Comparison of ENCODE assay signal across 9 cellular contexts in the genomic region with DNA sequence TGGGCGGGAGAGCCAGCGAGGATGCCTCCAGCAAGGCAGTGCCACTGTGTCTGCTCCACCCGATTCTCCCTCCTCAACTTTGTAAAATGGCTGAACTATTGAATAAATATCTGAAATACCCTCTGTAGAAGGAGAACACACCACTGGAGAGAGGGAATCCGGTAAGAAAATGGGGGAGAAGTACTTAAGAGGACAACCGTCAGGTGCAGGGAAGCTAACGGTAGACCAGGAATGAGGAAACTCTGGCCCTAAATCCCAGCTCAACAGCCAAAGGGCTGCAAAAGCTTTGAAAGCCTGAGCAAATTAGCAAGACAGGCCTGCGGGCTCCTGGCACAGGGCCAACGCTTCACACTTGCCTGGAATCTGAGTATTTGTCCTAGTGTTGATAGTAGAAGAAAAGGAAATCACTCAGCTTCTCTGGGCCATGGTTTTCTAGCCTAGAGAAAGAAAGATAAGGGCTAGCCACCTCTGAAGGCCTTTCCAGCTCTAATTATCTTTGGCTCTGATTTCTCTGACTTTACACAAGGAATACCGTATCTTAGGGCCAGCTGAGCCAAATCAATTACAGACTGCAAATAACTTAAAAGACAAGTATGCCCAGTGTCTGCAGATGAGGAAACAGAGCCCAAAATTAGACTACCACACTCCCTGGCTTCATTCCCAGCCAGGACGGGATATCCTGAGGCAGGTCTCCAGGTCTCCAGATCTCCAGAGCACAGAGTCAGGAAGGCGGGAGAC.
DNase-seq lines count a peak whose midpoint lies in the region; ATAC-seq, FAIRE-seq and TF ChIP-seq lines count a peak whose summit lies in the region.
"Had no signal": no experiment of that assay in that cellular context is flagged by ENCODE, and none has a peak within 500 bp of the region (broad histone marks: within the 10 kb centered on the region; RNA-seq: fewer than 3 reads in every experiment).

No MANE protein-coding gene starts in this region.

- H3K9me3 ChIP-seq in endothelial cell of umbilical vein (replicated peaks; ENCODE audit: control insufficient read depth, insufficient read depth, low read length), result no peaks in the 10 kb centered on the region
- H3K9me3 ChIP-seq in muscle layer of colon (ENCODE audit: low read length), result no peaks in the 10 kb centered on the region

- ATAC-seq in GM23338 (peak; percentile 80), HG03135 (IDR thresholded peaks at IDR 0.05; ENCODE audit: unreplicated experiment) (no peak)

- intact Hi-C loops in endothelial cell of umbilical vein (cut with micrococcal nuclease), result loop anchor here (1.0 to 2.0 kb wide), 3 partner anchors 23 to 60 kb away; no protein-coding TSS in a partner anchor

- H4K20me1 ChIP-seq in GM23338 (replicated peaks; ENCODE audit: insufficient read depth) (peaks cover 58% of the 10 kb centered on the region), endothelial cell of umbilical vein (replicated peaks; ENCODE audit: control insufficient read depth, extremely low read depth, insufficient read depth, low read length) (no peaks in the 10 kb centered on the region)

- POLR2A ChIA-PET in endothelial cell of umbilical vein (lab: Charles Lee), result interaction anchor here (0.7 to 1.6 kb wide), 3 partner anchors 16 to 31 kb away, joined by 3 to 5 read pairs (median 4); no protein-coding TSS in a partner anchor

- H3K27me3 Mint-ChIP-seq in GM23338 (ENCODE audit: insufficient read depth, low read depth, poor library complexity), result no peaks in the 10 kb centered on the region
- H3K27me3 Mint-ChIP-seq: central memory CD8-positive, alpha-beta T cell had no signal

- no peak overlapping the region for H3K4me3 Mint-ChIP-seq in GM23338
- H3K4me3 Mint-ChIP-seq: central memory CD8-positive, alpha-beta T cell had no signal

- H3K79me2 ChIP-seq in GM23338 (replicated peaks; ENCODE audit: insufficient read depth), result peaks cover 100% of the 10 kb centered on the region
- peaks cover 81% of the 10 kb centered on the region for H3K79me2 ChIP-seq in endothelial cell of umbilical vein (ENCODE audit: control insufficient read depth, insufficient read depth, low read length)

- H3K4me3 ChIP-seq in GM23338, result no peak overlapping the region
- H3K4me3 ChIP-seq in endothelial cell of umbilical vein (replicated peaks in 1 of 3; ENCODE audit: insufficient read depth in 1 of 3, low read depth in 1 of 3, low read length in 3 of 3), result peak overlapping the region in 1 of 3 experiments; percentile 48
- H3K4me3 ChIP-seq in muscle layer of colon (ENCODE audit: low read depth in 1 of 2, low read length in 2 of 2), result no peak overlapping the region

- H3K4me1 Mint-ChIP-seq in GM23338, result peaks cover 68% of the 10 kb centered on the region

- CTCF ChIA-PET in endothelial cell of umbilical vein (lab: Charles Lee), result interaction anchor here (0.7 to 4.0 kb wide), 12 partner anchors 11 to 146 kb away, joined by 3 to 26 read pairs (median 4); no protein-coding TSS in a partner anchor

- H3F3A ChIP-seq in GM23338 (replicated peaks; ENCODE audit: low read depth), result no peaks in the 10 kb centered on the region

- DNase-seq in GM23338 (ENCODE audit: low spot score), result peak; percentile 67
- peak; percentile 21 for DNase-seq in NCI-H526 treated with DMSO at 0.1 percent for 48 hours (lab: John Stamatoyannopoulos, UW)
- peak; percentile 97 for DNase-seq in endothelial cell of umbilical vein (ENCODE audit: low read depth, low spot score)
- DNase-seq in activated gamma-delta T cell treated with Interleukin-2 at 50 U/mL for 16 hours, result no peak
- DNase-seq in OCI-M2 (lab: John Stamatoyannopoulos, UW; ENCODE audit: unreplicated experiment), result no peak
- DNase-seq in stimulated activated CD8-positive, alpha-beta memory T cell treated with anti-CD3 and anti-CD28 coated beads, Interleukin-4, amount 100 ng/mL, for 48 hours, result no peak

- H3K9me3 Mint-ChIP-seq in GM23338, result no peaks in the 10 kb centered on the region
- H3K9me3 Mint-ChIP-seq: central memory CD8-positive, alpha-beta T cell had no signal

- dilution Hi-C loops in endothelial cell of umbilical vein (cut with MboI; ENCODE audit: extremely low pct_ligation_motif_present, low sequenced_read_pairs), result loop anchor here (10.0 kb wide), 1 partner anchor 78 kb away; no protein-coding TSS in a partner anchor

- H3K9me2 ChIP-seq in GM23338 (ENCODE audit: insufficient read depth), result no peaks in the 10 kb centered on the region

- FAIRE-seq in endothelial cell of umbilical vein (lab: Jason Lieb, UNC), result peak; percentile 95

- no peaks in the 10 kb centered on the region for H3K27me3 ChIP-seq in GM23338 (ENCODE audit: insufficient read depth)
- no peaks in the 10 kb centered on the region for H3K27me3 ChIP-seq in endothelial cell of umbilical vein (ENCODE audit: control insufficient read depth in 2 of 2, insufficient read depth in 2 of 2, low read length in 2 of 2)
- no peaks in the 10 kb centered on the region for H3K27me3 ChIP-seq in muscle layer of colon (ENCODE audit: control insufficient read depth in 1 of 2, insufficient read depth in 2 of 2, low read length in 2 of 2)

- H2AFZ ChIP-seq in GM23338 (no peak overlapping the region), endothelial cell of umbilical vein (ENCODE audit: low read depth, low read length) (no peak overlapping the region)

- no peaks in the 10 kb centered on the region for H3K9me1 ChIP-seq in endothelial cell of umbilical vein (replicated peaks; ENCODE audit: control insufficient read depth, extremely low read depth, insufficient read depth, low read length)

- H3K9ac ChIP-seq in endothelial cell of umbilical vein (replicated peaks; ENCODE audit: extremely low read depth, insufficient read depth, low read length) (peak overlapping the region; percentile 52), muscle layer of colon (ENCODE audit: low read length) (no peak overlapping the region)

- H3K4me2 ChIP-seq in GM23338 (peak overlapping the region; percentile 23; the same call in 1 of the 2 replicates), endothelial cell of umbilical vein (ENCODE audit: insufficient read depth, low read length) (peak overlapping the region; percentile 67)

- H3K4me1 ChIP-seq in GM23338 (ENCODE audit: insufficient read depth) (peaks cover 43% of the 10 kb centered on the region), endothelial cell of umbilical vein (ENCODE audit: control insufficient read depth, extremely low read depth, insufficient read depth, low read length) (peaks cover 78% of the 10 kb centered on the region), muscle layer of colon (ENCODE audit: insufficient read depth, low read length) (peaks cover 80% of the 10 kb centered on the region)

- H3K36me3 ChIP-seq in GM23338 (ENCODE audit: insufficient read depth) (no peaks in the 10 kb centered on the region; the same call in 1 of the 2 replicates), endothelial cell of umbilical vein (ENCODE audit: control insufficient read depth in 2 of 2, extremely low read depth in 1 of 2, insufficient read depth in 2 of 2, low read length in 2 of 2) (peaks cover 0 to 2% of the 10 kb centered on the region in 2 experiments), muscle layer of colon (ENCODE audit: insufficient read depth, low read length) (no peaks in the 10 kb centered on the region)

- H3K27ac Mint-ChIP-seq in GM23338, result peak overlapping the region; percentile 80

- TF ChIP-seq POLR2A in endothelial cell of umbilical vein (IDR thresholded peaks at IDR 0.05; ENCODE audit: low read depth, low read length), result peak; percentile 53

- no peak for TF ChIP-seq CTCF in GM23338 (conservative IDR thresholded peaks at IDR 0.05; ENCODE audit: low read depth in 2 of 2)
- TF ChIP-seq CTCF in endothelial cell of umbilical vein (IDR thresholded peaks at IDR 0.05; ENCODE audit: extremely low read depth in 1 of 2, insufficient read depth in 1 of 2, low read depth in 1 of 2, low read length in 2 of 2), result no peak

- H3K27ac ChIP-seq in GM23338 (ENCODE audit: low read depth) (peak overlapping the region; percentile 92), endothelial cell of umbilical vein (ENCODE audit: insufficient read depth, low read depth, low read length) (peak overlapping the region; percentile 95), muscle layer of colon (ENCODE audit: low read depth, low read length) (peak overlapping the region; percentile 65)

- H3K36me3 Mint-ChIP-seq in GM23338 (ENCODE audit: low read depth), result peaks cover 13% of the 10 kb centered on the region

- BruUV-seq in endothelial cell of umbilical vein (replicated peaks; lab: Mats Ljungman, UMichigan), result no TSS peak

TF ChIP-seq in GM23338, 12 proteins besides CTCF, POLR2A, EP300 and RAD21 (continues in another document):
- no peak for TF ChIP-seq STAT1 (IDR thresholded peaks at IDR 0.05; ENCODE audit: unreplicated experiment)
- TF ChIP-seq, protein P1, sequence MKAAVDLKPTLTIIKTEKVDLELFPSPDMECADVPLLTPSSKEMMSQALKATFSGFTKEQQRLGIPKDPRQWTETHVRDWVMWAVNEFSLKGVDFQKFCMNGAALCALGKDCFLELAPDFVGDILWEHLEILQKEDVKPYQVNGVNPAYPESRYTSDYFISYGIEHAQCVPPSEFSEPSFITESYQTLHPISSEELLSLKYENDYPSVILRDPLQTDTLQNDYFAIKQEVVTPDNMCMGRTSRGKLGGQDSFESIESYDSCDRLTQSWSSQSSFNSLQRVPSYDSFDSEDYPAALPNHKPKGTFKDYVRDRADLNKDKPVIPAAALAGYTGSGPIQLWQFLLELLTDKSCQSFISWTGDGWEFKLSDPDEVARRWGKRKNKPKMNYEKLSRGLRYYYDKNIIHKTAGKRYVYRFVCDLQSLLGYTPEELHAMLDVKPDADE (IDR thresholded peaks at IDR 0.05), result no peak
- no peak for TF ChIP-seq POLR2AphosphoS5 (IDR thresholded peaks at IDR 0.05; ENCODE audit: low read depth)
- TF ChIP-seq EZH2 (IDR thresholded peaks at IDR 0.05; ENCODE audit: low read depth, unreplicated experiment), result no peak
- TF ChIP-seq ZNF331 (CRISPR knock-in tag; IDR thresholded peaks at IDR 0.05; ENCODE audit: low read depth), result no peak

TF ChIP-seq in endothelial cell of umbilical vein, 7 proteins besides CTCF, POLR2A, EP300 and RAD21:
- no peak for TF ChIP-seq JUN (IDR thresholded peaks at IDR 0.05; ENCODE audit: borderline replicate concordance, insufficient read depth, insufficient read length, low read depth)
- TF ChIP-seq POLR2AphosphoS5 (IDR thresholded peaks at IDR 0.05; ENCODE audit: insufficient read depth, low read depth, low read length), result peak; percentile 65
- TF ChIP-seq FOS (IDR thresholded peaks at IDR 0.05; ENCODE audit: borderline replicate concordance, insufficient read depth, low read length), result no peak
- TF ChIP-seq GATA2 (IDR thresholded peaks at IDR 0.05; ENCODE audit: insufficient read depth, insufficient read length, low read depth, low read length), result peak; percentile 67
- no peak for TF ChIP-seq MYC (IDR thresholded peaks at IDR 0.05; ENCODE audit: low read depth, low read length)
- no peak for TF ChIP-seq MAX (IDR thresholded peaks at IDR 0.05; ENCODE audit: insufficient read depth, insufficient read length)

Comparison
In these comparisons a context has a peak if more than half of its experiments do, and no peak if none do; other contexts are left out.
1. DNase-seq: peak in GM23338 (single experiment), NCI-H526 treated with DMSO at 0.1 percent for 48 hours (single experiment) and endothelial cell of umbilical vein (single experiment); none in activated gamma-delta T cell treated with Interleukin-2 at 50 U/mL for 16 hours (single experiment), OCI-M2 (single experiment) and stimulated activated CD8-positive, alpha-beta memory T cell treated with anti-CD3 and anti-CD28 coated beads, Interleukin-4, amount 100 ng/mL, for 48 hours (single experiment).
2. Peak in every context shown above with its lines, with median percentiles within 50 percentile points of each other: H3K27ac ChIP-seq.